1 cellular context compared by ENCODE assay signal in genomic region chr6:134774244-134774643, GRCh38.
TF ChIP-seq lines count a peak whose summit lies in the region.

No MANE protein-coding gene starts in this region.

TF ChIP-seq in WTC11, 78 proteins besides CTCF, POLR2A, EP300 and RAD21 (continued from another document):
- no peak for TF ChIP-seq ATF2 (CRISPR knock-in tag; IDR thresholded peaks at IDR 0.05; ENCODE audit: borderline replicate concordance, low read depth)
- TF ChIP-seq ZNF281 (CRISPR knock-in tag; IDR thresholded peaks at IDR 0.05): no peak
- TF ChIP-seq ZNF671 (CRISPR knock-in tag; IDR thresholded peaks at IDR 0.05): no peak
- TF ChIP-seq SMAD4 (CRISPR knock-in tag; IDR thresholded peaks at IDR 0.05): no peak
